Comparison of ENCODE assay signal across 1 cellular context in genomic region chr17:4008496-4009163, GRCh38.
TF ChIP-seq lines count a peak whose summit lies in the region.

No MANE protein-coding gene starts in this region.

TF ChIP-seq in IMR-90, 13 proteins besides CTCF, POLR2A, EP300 and RAD21:
- no peak for TF ChIP-seq NFE2L2 (IDR thresholded peaks at IDR 0.05; ENCODE audit: low read depth, low read length)
- no peak for TF ChIP-seq MAFK (IDR thresholded peaks at IDR 0.05; ENCODE audit: low read depth, low read length)
- TF ChIP-seq BHLHE40 (IDR thresholded peaks at IDR 0.05; ENCODE audit: low read depth, low read length), result peak; percentile 72; the same call in 1 of the 2 replicates
- TF ChIP-seq CHD1 (IDR thresholded peaks at IDR 0.05; ENCODE audit: low read depth, low read length), result no peak
- TF ChIP-seq RCOR1 (IDR thresholded peaks at IDR 0.05; ENCODE audit: insufficient replicate concordance, low read length), result no peak
